13 cellular contexts compared by ENCODE assay signal in genomic region chr20:24681634-24682495, GRCh38.
"Had no signal": no experiment of that assay in that cellular context is flagged by ENCODE, and none has a peak within 500 bp of the region (broad histone marks: within the 10 kb centered on the region; RNA-seq: fewer than 3 reads in every experiment).

No MANE protein-coding gene starts in this region.

- H3K9me3 ChIP-seq: adrenal gland, colonic mucosa, esophagus muscularis mucosa, pancreas, SJSA1 had no signal

- DNase-seq: activated naive CD4-positive, alpha-beta T cell treated with anti-CD3 and anti-CD28 coated beads, Interleukin-2, amount 10 ng/mL, durations not matched to agents 7 days and 5 days; colonic mucosa; effector CD4-positive, alpha-beta T cell; hippocampal formation; pancreas; stimulated activated naive B cell treated with anti-CD40 and anti-IgM and Interleukin-4, amounts not matched to agents 10 μg/mL and 1 μg/mL and 100 μg/mL, for 72 hours; T-helper 2 cell; trophoblast cell had no signal

- ATAC-seq: activated CD4-positive, CD25-positive, alpha-beta regulatory T cell treated with anti-CD3 and anti-CD28 coated beads, Interleukin-2, amount 50 U/mL, for 24 hours; pancreas; stimulated activated naive B cell treated with anti-CD40 and anti-IgM and Interleukin-4, amounts not matched to agents 10 μg/mL and 1 μg/mL and 100 μg/mL, for 72 hours had no signal

- H3K36me3 Mint-ChIP-seq: activated naive CD4-positive, alpha-beta T cell treated with anti-CD3 and anti-CD28 coated beads, Interleukin-2, amount 10 ng/mL, durations not matched to agents 7 days and 5 days; stimulated activated naive B cell treated with anti-CD40 and anti-IgM and Interleukin-4, amounts not matched to agents 10 μg/mL and 1 μg/mL and 100 μg/mL, for 72 hours had no signal

- H3K4me1 Mint-ChIP-seq: activated naive CD4-positive, alpha-beta T cell treated with anti-CD3 and anti-CD28 coated beads, Interleukin-2, amount 10 ng/mL, durations not matched to agents 7 days and 5 days had no signal

- H3K36me3 ChIP-seq: adrenal gland, cardiac muscle cell, colonic mucosa, esophagus muscularis mucosa, pancreas, SJSA1 had no signal

- H3K27ac ChIP-seq: adrenal gland, cardiac muscle cell, colonic mucosa, esophagus muscularis mucosa, pancreas, SJSA1 had no signal

- H3K4me1 ChIP-seq: adrenal gland, colonic mucosa, esophagus muscularis mucosa, pancreas, SJSA1 had no signal

- H3K27me3 ChIP-seq: adrenal gland, cardiac muscle cell, colonic mucosa, esophagus muscularis mucosa, pancreas, SJSA1 had no signal

- H3K9me3 Mint-ChIP-seq: activated naive CD4-positive, alpha-beta T cell treated with anti-CD3 and anti-CD28 coated beads, Interleukin-2, amount 10 ng/mL, durations not matched to agents 7 days and 5 days had no signal

- H3K4me3 Mint-ChIP-seq: activated naive CD4-positive, alpha-beta T cell treated with anti-CD3 and anti-CD28 coated beads, Interleukin-2, amount 10 ng/mL, durations not matched to agents 7 days and 5 days; stimulated activated naive B cell treated with anti-CD40 and anti-IgM and Interleukin-4, amounts not matched to agents 10 μg/mL and 1 μg/mL and 100 μg/mL, for 72 hours had no signal

- H3K27me3 Mint-ChIP-seq: stimulated activated naive B cell treated with anti-CD40 and anti-IgM and Interleukin-4, amounts not matched to agents 10 μg/mL and 1 μg/mL and 100 μg/mL, for 72 hours had no signal

- H3K27ac Mint-ChIP-seq: activated naive CD4-positive, alpha-beta T cell treated with anti-CD3 and anti-CD28 coated beads, Interleukin-2, amount 10 ng/mL, durations not matched to agents 7 days and 5 days; stimulated activated naive B cell treated with anti-CD40 and anti-IgM and Interleukin-4, amounts not matched to agents 10 μg/mL and 1 μg/mL and 100 μg/mL, for 72 hours had no signal

- H3K4me3 ChIP-seq: adrenal gland, cardiac muscle cell, colonic mucosa, esophagus muscularis mucosa, pancreas, SJSA1 had no signal
